Comparison of ENCODE assay signal across 1 cellular context in genomic region chr1:3599816-3600215, GRCh38.
TF ChIP-seq lines count a peak whose summit lies in the region.

No MANE protein-coding gene starts in this region.

TF ChIP-seq in K562, 482 proteins besides CTCF, POLR2A, EP300 and RAD21:
- TF ChIP-seq U2AF2 (optimal IDR thresholded peaks at IDR 0.05; ENCODE audit: low read depth, low read length) (no peak), POLR2G (IDR thresholded peaks at IDR 0.05; ENCODE audit: low read depth, low read length) (0 out of 2 replicates have a peak, but pooled peaks have one; percentile 22)
